In genomic region chr11:65706303-65706763, GRCh38 we compare ENCODE assay signal across 8 cellular contexts. TPM values are rescaled to one million over a fixed set of nuclear protein-coding genes. Genes with fewer than 3 reads are reported as not detected.
A peak's percentile ranks its signal among the peaks of the same experiment; 100 is the strongest.
DNase-seq lines count a peak whose midpoint lies in the region; ATAC-seq and TF ChIP-seq lines count a peak whose summit lies in the region.
"Not testable (repeated sequence)": the region's sequence is repeated elsewhere in the genome, so short reads cannot be mapped to it uniquely, and the experiment has no call there.

No MANE protein-coding gene starts in this region.

- ATAC-seq in foreskin keratinocyte (peak; percentile 54), natural killer cell (peak in 2 of 3 donors; percentile 36 to 45)

- peaks cover 11% of the 10 kb centered on the region for H3K4me1 Mint-ChIP-seq in activated naive CD8-positive, alpha-beta T cell treated with anti-CD3 and anti-CD28 coated beads for 36 hours
- peaks cover 0 to 11% of the 10 kb centered on the region in 2 donors for H3K4me1 Mint-ChIP-seq in natural killer cell

- not testable (repeated sequence) for H3K36me3 Mint-ChIP-seq in activated naive CD8-positive, alpha-beta T cell treated with anti-CD3 and anti-CD28 coated beads for 36 hours; natural killer cell

- H3K4me3 Mint-ChIP-seq in activated naive CD8-positive, alpha-beta T cell treated with anti-CD3 and anti-CD28 coated beads for 36 hours: peak overlapping the region; percentile 26
- H3K4me3 Mint-ChIP-seq in natural killer cell: not testable (repeated sequence)

- H3K27ac Mint-ChIP-seq in activated naive CD8-positive, alpha-beta T cell treated with anti-CD3 and anti-CD28 coated beads for 36 hours: peak overlapping the region; percentile 26
- H3K27ac Mint-ChIP-seq in natural killer cell: peak overlapping the region in 1 of 2 donors; percentile 78

- H3K9me3 Mint-ChIP-seq in activated naive CD8-positive, alpha-beta T cell treated with anti-CD3 and anti-CD28 coated beads for 36 hours; natural killer cell: not testable (repeated sequence)

- TF ChIP-seq CTCF in AG10803 (conservative IDR thresholded peaks at IDR 0.05; ENCODE audit: low read length) (peak; percentile 43), VCaP (conservative IDR thresholded peaks at IDR 0.05) (peak; percentile 98), foreskin keratinocyte (conservative IDR thresholded peaks at IDR 0.05) (peak; percentile 73), natural killer cell (IDR thresholded peaks at IDR 0.05) (peak; percentile 78)

- peak; percentile 38 for DNase-seq in AG10803 (ENCODE audit: low read depth)
- DNase-seq in GOT3 (lab: John Stamatoyannopoulos, UW): peak; percentile 10
- DNase-seq in NCI-H345 (lab: John Stamatoyannopoulos, UW): peak; percentile 17
- peak; percentile 83 for DNase-seq in activated naive CD8-positive, alpha-beta T cell treated with anti-CD3 and anti-CD28 coated beads for 36 hours
- DNase-seq in foreskin keratinocyte: not testable (repeated sequence)
- peak; percentile 66 for DNase-seq in natural killer cell
- peak; percentile 50 to 63 (median 54) for DNase-seq in stimulated activated CD4-positive, alpha-beta T cell treated with anti-CD3 and anti-CD28 coated beads, TNF-alpha, amount 100 ng/mL, for 4 hours (ENCODE audit: low read depth in 3 of 3)

- not testable (repeated sequence) for H3K27me3 Mint-ChIP-seq in activated naive CD8-positive, alpha-beta T cell treated with anti-CD3 and anti-CD28 coated beads for 36 hours; natural killer cell (ENCODE audit: low read depth in 2 of 2)

- intact Hi-C loops in natural killer cell (cut with micrococcal nuclease): loop anchor here (1.0 kb wide), 2 partner anchors 112 to 283 kb away; no protein-coding TSS in a partner anchor

- peaks cover 19% of the 10 kb centered on the region for H3K27me3 ChIP-seq in foreskin keratinocyte

- not testable (repeated sequence) for H3K4me1 ChIP-seq in foreskin keratinocyte

- H3K27ac ChIP-seq in VCaP, foreskin keratinocyte: not testable (repeated sequence)

- H3K4me3 ChIP-seq in AG10803 (ENCODE audit: low read length): not testable (repeated sequence)

RNA-seq across cellular contexts. Expression of gene KAT5, which starts 5.7 kb away (rescaled TPM):
- total RNA-seq in activated naive CD8-positive, alpha-beta T cell treated with anti-CD3 and anti-CD28 coated beads for 36 hours: 10 to 100 TPM; 65.0 to 65.4 TPM
- total RNA-seq in foreskin keratinocyte (47.2 and 48.0 TPM in 2 replicates), natural killer cell (100 to 1,000 TPM; 140 to 155 (median 146) TPM)
- polyA plus RNA-seq in foreskin keratinocyte: 42.5 and 47.7 TPM in 2 replicates

RNA-seq across cellular contexts. Expression of gene RNASEH2C, which starts 14.3 kb away (rescaled TPM):
- 100 to 1,000 TPM; 104 to 108 TPM for total RNA-seq in activated naive CD8-positive, alpha-beta T cell treated with anti-CD3 and anti-CD28 coated beads for 36 hours
- total RNA-seq in foreskin keratinocyte (35.4 and 38.3 TPM in 2 replicates), natural killer cell (10 to 100 TPM; 34.6 to 45.6 (median 38.5) TPM)
- 56.4 and 60.0 TPM in 2 replicates for polyA plus RNA-seq in foreskin keratinocyte

RNA-seq across cellular contexts. Expression of gene RELA, which starts 43.6 kb away (rescaled TPM):
- 10 to 100 TPM; 69.6 to 71.6 TPM for total RNA-seq in activated naive CD8-positive, alpha-beta T cell treated with anti-CD3 and anti-CD28 coated beads for 36 hours
- total RNA-seq in foreskin keratinocyte (41.9 and 50.4 TPM in 2 replicates), natural killer cell (100 to 1,000 TPM; 319 to 380 (median 338) TPM)
- polyA plus RNA-seq in foreskin keratinocyte: 48.6 and 53.2 TPM in 2 replicates

Comparison
In these comparisons a context has a peak if more than half of its experiments do, and no peak if none do; other contexts are left out.
1. CTCF ChIP-seq: peak in every context shown above with its lines; median percentile 98 in VCaP; 78 in natural killer cell; 73 in foreskin keratinocyte; 43 in AG10803.